27 cellular contexts compared by ENCODE assay signal in genomic region chr7:74299401-74299800, GRCh38.
"Had no signal": no experiment of that assay in that cellular context is flagged by ENCODE, and none has a peak within 500 bp of the region (broad histone marks: within the 10 kb centered on the region; RNA-seq: fewer than 3 reads in every experiment).

No MANE protein-coding gene starts in this region.

- H3K36me3 ChIP-seq: brain microvascular endothelial cell, esophagus muscularis mucosa, gastrocnemius medialis, heart left ventricle, WERI-Rb-1 had no signal

- H3K4me3 ChIP-seq: coronary artery, dorsolateral prefrontal cortex, esophagus muscularis mucosa, gastrocnemius medialis, heart left ventricle had no signal

- ATAC-seq: activated CD4-positive, CD25-positive, alpha-beta regulatory T cell treated with anti-CD3 and anti-CD28 coated beads, Interleukin-2, amount 50 U/mL, for 24 hours; activated CD8-positive, alpha-beta T cell treated with anti-CD3 and anti-CD28 coated beads for 36 hours; activated T-cell treated with anti-CD3 and anti-CD28 coated beads, Interleukin-2, amount 50 U/mL, for 4 hours; activated T-helper 17 cell treated with anti-CD3 and anti-CD28 coated beads, Interleukin-2, amount 50 U/mL, for 72 hours; effector memory CD8-positive, alpha-beta T cell; T-helper 17 cell had no signal

- DNase-seq: activated B cell treated with CpG ODN at 0.5 μM for 24 hours; activated CD4-positive, alpha-beta T cell treated with anti-CD3 and anti-CD28 coated beads for 48 hours; activated CD4-positive, alpha-beta T cell treated with anti-CD3 and anti-CD28 coated beads, Interleukin-2, amount 50 U/mL, for 1 hour; activated CD4-positive, alpha-beta T cell treated with anti-CD3 and anti-CD28 coated beads, Interleukin-2, amount 50 U/mL, for 48 hours; activated CD8-positive, alpha-beta memory T cell treated with anti-CD3 and anti-CD28 coated beads for 24 hours; activated effector memory CD4-positive, alpha-beta T cell treated with Interleukin-2 at 50 U/mL for 16 hours; activated gamma-delta T cell treated with Interleukin-2 at 50 U/mL for 16 hours; activated naive CD4-positive, alpha-beta T cell treated with anti-CD3 and anti-CD28 coated beads, Interleukin-2, amount 50 U/mL, for 16 hours; activated naive CD4-positive, alpha-beta T cell treated with Interleukin-2 at 50 U/mL for 16 hours; activated T-cell treated with anti-CD3 and anti-CD28 coated beads, Interleukin-2, amount 50 U/mL, for 4 hours; amniotic stem cell; anterior cingulate cortex; dorsolateral prefrontal cortex; effector memory CD8-positive, alpha-beta T cell; gastrocnemius medialis; glutamatergic neuron; T-helper 17 cell; T1000; WERI-Rb-1 had no signal

- H3K4me1 ChIP-seq: gastrocnemius medialis had no signal

- H3K27ac ChIP-seq: brain microvascular endothelial cell, coronary artery, esophagus muscularis mucosa, foreskin keratinocyte, gastrocnemius medialis, heart left ventricle, WERI-Rb-1 had no signal

- H3K9me3 ChIP-seq: esophagus muscularis mucosa, gastrocnemius medialis had no signal

- H3K27me3 ChIP-seq: brain microvascular endothelial cell, dorsolateral prefrontal cortex, esophagus muscularis mucosa, foreskin keratinocyte, gastrocnemius medialis, heart left ventricle had no signal
